Comparison of ENCODE assay signal across 28 cellular contexts in the genomic region with DNA sequence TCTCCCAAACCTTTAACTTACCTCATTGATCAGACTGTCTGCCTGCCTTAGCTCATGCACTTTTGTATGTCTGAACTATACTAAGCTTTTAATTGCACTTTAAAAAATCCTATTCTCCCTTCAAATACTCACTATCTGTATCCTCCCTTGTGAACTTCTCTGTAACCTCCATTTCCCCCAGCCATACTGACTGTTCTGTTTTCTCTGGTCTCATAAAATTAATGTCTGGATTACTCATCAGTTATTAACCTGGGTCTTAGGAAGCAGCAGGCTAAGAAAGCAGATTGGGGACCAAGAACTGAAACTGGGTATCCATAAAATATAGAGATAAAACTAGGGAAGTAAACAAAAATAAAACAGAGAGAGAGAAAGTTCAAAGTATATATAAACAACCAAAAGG.
DNase-seq lines count a peak whose midpoint lies in the region; ATAC-seq, FAIRE-seq and TF ChIP-seq lines count a peak whose summit lies in the region.
"Had no signal": no experiment of that assay in that cellular context is flagged by ENCODE, and none has a peak within 500 bp of the region (broad histone marks: within the 10 kb centered on the region; RNA-seq: fewer than 3 reads in every experiment).

No MANE protein-coding gene starts in this region.

- no peaks in the 10 kb centered on the region for H3F3A ChIP-seq in smooth muscle cell (ENCODE audit: low read depth)

- H3K9me3 Mint-ChIP-seq in mesothelial cell of epicardium = peaks cover 4% of the 10 kb centered on the region
- H3K9me3 Mint-ChIP-seq: CD4-positive, alpha-beta memory T cell; CD8-positive, alpha-beta memory T cell had no signal

- no peak overlapping the region for H3K9ac ChIP-seq in smooth muscle cell (ENCODE audit: low read depth)
- H3K9ac ChIP-seq: BLaER1 had no signal

- intact Hi-C loops in body of pancreas (cut with DNase I) = no loop called here

- no peaks in the 10 kb centered on the region for H3K27me3 ChIP-seq in smooth muscle cell (ENCODE audit: low read depth)
- no peaks in the 10 kb centered on the region for H3K27me3 ChIP-seq in body of pancreas
- H3K27me3 ChIP-seq: BE2C, BLaER1 had no signal

- H3K4me2 ChIP-seq in smooth muscle cell = no peak overlapping the region
- H3K4me2 ChIP-seq: BLaER1 had no signal

- DNase-seq in M059J (ENCODE audit: low read depth) = peak; percentile 15
- DNase-seq in mesothelial cell of epicardium (ENCODE audit: low spot score in 2 of 2, unreplicated experiment in 2 of 2) = no peak
- DNase-seq in smooth muscle cell (lab: John Stamatoyannopoulos, UW; ENCODE audit: unreplicated experiment) = no peak
- no peak for DNase-seq in body of pancreas
- no peak for DNase-seq in RCC 7860 (ENCODE audit: low spot score)
- DNase-seq in GM12891 (ENCODE audit: insufficient read length, low spot score) = no peak
- DNase-seq in activated gamma-delta T cell treated with Interleukin-2 at 50 U/mL for 16 hours = no peak
- DNase-seq: 8988T; ACHN; BE2C; C1 segment of cervical spinal cord; CD4-positive, alpha-beta memory T cell; CD4-positive, CD25-positive, alpha-beta regulatory T cell; CD8-positive, alpha-beta memory T cell; COR-L47; DMS 273 treated with DMSO at 0.1 percent for 48 hours; DMS153; DMS53; DMS79; DND-41; EL; GDM1 had no signal

- no peaks in the 10 kb centered on the region for H3K27me3 Mint-ChIP-seq in mesothelial cell of epicardium (ENCODE audit: low read depth)
- H3K27me3 Mint-ChIP-seq: CD4-positive, alpha-beta memory T cell had no signal

- no peaks in the 10 kb centered on the region for H3K36me3 ChIP-seq in smooth muscle cell (ENCODE audit: low read depth)
- H3K36me3 ChIP-seq in body of pancreas (replicated peaks in 1 of 2; ENCODE audit: insufficient read depth in 1 of 2, low read depth in 2 of 2) = no peaks in the 10 kb centered on the region
- H3K36me3 ChIP-seq: BE2C, BLaER1 had no signal

- peak overlapping the region; percentile 2 for H2AFZ ChIP-seq in smooth muscle cell (ENCODE audit: low read depth)

- no peaks in the 10 kb centered on the region for H3K9me3 ChIP-seq in smooth muscle cell (replicated peaks; ENCODE audit: low read depth)
- H3K9me3 ChIP-seq in body of pancreas = no peaks in the 10 kb centered on the region
- H3K9me3 ChIP-seq: BE2C, BLaER1 had no signal

- H3K79me2 ChIP-seq in smooth muscle cell (ENCODE audit: low read depth) = no peaks in the 10 kb centered on the region

- no peak for TF ChIP-seq POLR2A in body of pancreas (IDR thresholded peaks at IDR 0.05)
- no peak for TF ChIP-seq POLR2A in GM12891 (IDR thresholded peaks at IDR 0.05; ENCODE audit: low read depth, low read length)

- no peak for TF ChIP-seq CTCF in mesothelial cell of epicardium (IDR thresholded peaks at IDR 0.05; ENCODE audit: unreplicated experiment)
- no peak for TF ChIP-seq CTCF in smooth muscle cell (IDR thresholded peaks at IDR 0.05; ENCODE audit: borderline replicate concordance, insufficient read depth, poor library complexity, severe bottlenecking)
- no peak for TF ChIP-seq CTCF in body of pancreas (IDR thresholded peaks at IDR 0.05)

- H3K4me1 ChIP-seq in smooth muscle cell (ENCODE audit: low read depth) = no peaks in the 10 kb centered on the region
- H3K4me1 ChIP-seq in body of pancreas = no peaks in the 10 kb centered on the region
- H3K4me1 ChIP-seq: BE2C, BLaER1 had no signal

- H3K4me3 ChIP-seq in smooth muscle cell (no peak overlapping the region), body of pancreas (no peak overlapping the region)
- H3K4me3 ChIP-seq: BLaER1, GM12878 had no signal

- H3K27ac ChIP-seq in smooth muscle cell (ENCODE audit: low read depth) = no peak overlapping the region
- no peak overlapping the region for H3K27ac ChIP-seq in body of pancreas
- H3K27ac ChIP-seq: BLaER1 had no signal

- H3K4me3 Mint-ChIP-seq in mesothelial cell of epicardium = no peak overlapping the region
- H3K4me3 Mint-ChIP-seq: CD14-positive monocyte; CD4-positive, alpha-beta memory T cell; CD4-positive, CD25-positive, alpha-beta regulatory T cell; CD8-positive, alpha-beta memory T cell had no signal

- no peaks in the 10 kb centered on the region for H4K20me1 ChIP-seq in smooth muscle cell (ENCODE audit: low read depth)
- H4K20me1 ChIP-seq: BLaER1 had no signal

- peak overlapping the region; percentile 31 for H3K27ac Mint-ChIP-seq in mesothelial cell of epicardium
- H3K27ac Mint-ChIP-seq: CD14-positive monocyte; CD4-positive, alpha-beta memory T cell; CD4-positive, CD25-positive, alpha-beta regulatory T cell; CD8-positive, alpha-beta memory T cell had no signal

- peaks cover 17% of the 10 kb centered on the region for H3K4me1 Mint-ChIP-seq in mesothelial cell of epicardium
- H3K4me1 Mint-ChIP-seq: CD14-positive monocyte; CD4-positive, alpha-beta memory T cell; CD4-positive, CD25-positive, alpha-beta regulatory T cell; CD8-positive, alpha-beta memory T cell had no signal

- FAIRE-seq in endometrium (lab: Jason Lieb, UNC) (peak; percentile 85), RCC 7860 (lab: Jason Lieb, UNC) (no peak), GM12891 (lab: Jason Lieb, UNC) (no peak)
- FAIRE-seq: A204.1, GM12878, GM19239 had no signal

- ATAC-seq in body of pancreas = no peak
- ATAC-seq: GM12878 had no signal

- no peaks in the 10 kb centered on the region for H3K36me3 Mint-ChIP-seq in mesothelial cell of epicardium
- H3K36me3 Mint-ChIP-seq: CD14-positive monocyte; CD4-positive, alpha-beta memory T cell; CD4-positive, CD25-positive, alpha-beta regulatory T cell; CD8-positive, alpha-beta memory T cell had no signal

TF ChIP-seq in GM12891, 5 proteins besides CTCF, POLR2A, EP300 and RAD21:
- no peak for TF ChIP-seq POLR2AphosphoS5 (IDR thresholded peaks at IDR 0.05; ENCODE audit: low read depth, low read length)
